ENCODE assay signal across 7 cellular contexts in the genomic region with DNA sequence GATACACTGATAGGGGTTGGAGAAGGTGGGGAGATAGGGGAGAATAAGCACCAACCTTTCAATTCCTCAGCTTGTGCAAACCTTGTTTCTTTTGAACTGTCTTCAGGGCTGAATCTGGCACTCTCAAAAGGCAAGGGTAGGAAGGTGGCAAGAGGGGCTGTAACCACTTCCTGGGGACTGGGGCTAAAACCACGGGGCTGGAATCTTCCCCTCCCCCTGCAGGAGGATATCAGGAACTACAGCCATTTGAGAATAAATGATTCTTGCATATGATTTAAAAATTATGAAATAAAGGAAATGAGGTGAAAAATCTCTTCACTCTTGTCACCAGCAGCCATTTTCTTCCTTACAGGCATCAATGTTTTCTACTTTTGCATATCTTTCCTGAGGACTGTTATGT. TPM values are rescaled to one million over a fixed set of nuclear protein-coding genes. Genes with fewer than 3 reads are reported as not detected.
DNase-seq lines count a peak whose midpoint lies in the region; ATAC-seq and TF ChIP-seq lines count a peak whose summit lies in the region.

No MANE protein-coding gene starts in this region.

- TF ChIP-seq CTCF in DOHH2 (IDR thresholded peaks at IDR 0.05; ENCODE audit: low read depth, low read length, poor library complexity, severe bottlenecking) = peak; percentile 76
- peak; percentile 94 for TF ChIP-seq CTCF in KMS-11 (conservative IDR thresholded peaks at IDR 0.05; ENCODE audit: low read depth, low read length)

- no peak overlapping the region for H3K27ac ChIP-seq in DOHH2 (ENCODE audit: low read depth, low read length)
- no peak overlapping the region for H3K27ac ChIP-seq in KMS-11

- peak overlapping the region; percentile 37; the same call in 1 of the 2 replicates for H2AFZ ChIP-seq in KMS-11 (ENCODE audit: low read depth)

- H3K79me2 ChIP-seq in DOHH2 (ENCODE audit: control insufficient read depth, low read length) (no peaks in the 10 kb centered on the region), KMS-11 (ENCODE audit: insufficient read depth, low read depth) (no peaks in the 10 kb centered on the region)

- H3K9ac ChIP-seq in KMS-11 = no peak overlapping the region

- no peaks in the 10 kb centered on the region for H3K9me2 ChIP-seq in DOHH2 (replicated peaks; ENCODE audit: control insufficient read depth, low read length)

- no peaks in the 10 kb centered on the region for H3K36me3 Mint-ChIP-seq in activated T-helper 1 cell treated with anti-CD3 and anti-CD28 coated beads, Interleukin-12 subunit alpha, Interleukin-12 subunit beta, Interleukin-2, Interleukin-4 antibody, amounts not matched to agents 30 ng/mL and 10 ng/mL and 1 ng/mL, durations not matched to agents 14 hours and 24 hours and 36 hours (ENCODE audit: low read depth)

- H3K36me3 ChIP-seq in DOHH2 (ENCODE audit: control insufficient read depth, low read length) (no peaks in the 10 kb centered on the region), KMS-11 (ENCODE audit: insufficient read depth) (no peaks in the 10 kb centered on the region)

- peaks cover 13% of the 10 kb centered on the region for H3K4me1 Mint-ChIP-seq in activated T-helper 1 cell treated with anti-CD3 and anti-CD28 coated beads, Interleukin-12 subunit alpha, Interleukin-12 subunit beta, Interleukin-2, Interleukin-4 antibody, amounts not matched to agents 30 ng/mL and 10 ng/mL and 1 ng/mL, durations not matched to agents 14 hours and 24 hours and 36 hours (ENCODE audit: low read depth)

- DNase-seq in activated T-helper 1 cell treated with anti-CD3 and anti-CD28 coated beads, Interleukin-12 subunit alpha, Interleukin-12 subunit beta, Interleukin-2, Interleukin-4 antibody, amounts not matched to agents 30 ng/mL and 10 ng/mL and 1 ng/mL, durations not matched to agents 14 hours and 24 hours and 36 hours (ENCODE audit: low spot score) = peak; percentile 10
- peak; percentile 13 for DNase-seq in kidney glomerular epithelial cell (lab: John Stamatoyannopoulos, UW)
- no peak for DNase-seq in posterior vena cava (ENCODE audit: low spot score)

- H4K20me1 ChIP-seq in DOHH2 (ENCODE audit: control insufficient read depth, insufficient read depth, low read depth, low read length) = no peaks in the 10 kb centered on the region
- no peaks in the 10 kb centered on the region for H4K20me1 ChIP-seq in KMS-11 (ENCODE audit: insufficient read depth)

- H3K4me2 ChIP-seq in DOHH2 (ENCODE audit: low read length) (no peak overlapping the region), KMS-11 (no peak overlapping the region)

- no peaks in the 10 kb centered on the region for H3K9me3 ChIP-seq in DOHH2 (ENCODE audit: control insufficient read depth, insufficient read depth, low read length)

- intact Hi-C loops in activated T-helper 1 cell treated with anti-CD3 and anti-CD28 coated beads, Interleukin-12 subunit alpha, Interleukin-12 subunit beta, Interleukin-2, Interleukin-4 antibody, amounts not matched to agents 30 ng/mL and 10 ng/mL and 1 ng/mL, durations not matched to agents 14 hours and 24 hours and 36 hours (cut with micrococcal nuclease) = loop anchor here (1.0 to 2.0 kb wide), 3 partner anchors 54 to 126 kb away; no protein-coding TSS in a partner anchor
- intact Hi-C loops in posterior vena cava (cut with DNase I) = loop anchor here in 1 of 2 donors (10.0 kb wide), 1 partner anchor 170 kb away; no protein-coding TSS in a partner anchor

- H3K27me3 ChIP-seq in DOHH2 (ENCODE audit: control insufficient read depth, low read length) (peaks cover 23% of the 10 kb centered on the region), KMS-11 (ENCODE audit: insufficient read depth, low read depth) (no peaks in the 10 kb centered on the region)

- H3K27ac Mint-ChIP-seq in activated T-helper 1 cell treated with anti-CD3 and anti-CD28 coated beads, Interleukin-12 subunit alpha, Interleukin-12 subunit beta, Interleukin-2, Interleukin-4 antibody, amounts not matched to agents 30 ng/mL and 10 ng/mL and 1 ng/mL, durations not matched to agents 14 hours and 24 hours and 36 hours = no peak overlapping the region

- ATAC-seq in HG03045 (IDR thresholded peaks at IDR 0.05; ENCODE audit: unreplicated experiment) (no peak), HG03135 (IDR thresholded peaks at IDR 0.05; ENCODE audit: unreplicated experiment) (no peak)

- H3K4me3 Mint-ChIP-seq in activated T-helper 1 cell treated with anti-CD3 and anti-CD28 coated beads, Interleukin-12 subunit alpha, Interleukin-12 subunit beta, Interleukin-2, Interleukin-4 antibody, amounts not matched to agents 30 ng/mL and 10 ng/mL and 1 ng/mL, durations not matched to agents 14 hours and 24 hours and 36 hours = no peak overlapping the region

- H3K4me3 ChIP-seq in DOHH2 (ENCODE audit: low read length) = no peak overlapping the region
- H3K4me3 ChIP-seq in KMS-11 (IDR thresholded peaks at IDR 0.05; ENCODE audit: insufficient read depth, low read depth, low read length) = no peak overlapping the region

- H3K9me3 Mint-ChIP-seq in activated T-helper 1 cell treated with anti-CD3 and anti-CD28 coated beads, Interleukin-12 subunit alpha, Interleukin-12 subunit beta, Interleukin-2, Interleukin-4 antibody, amounts not matched to agents 30 ng/mL and 10 ng/mL and 1 ng/mL, durations not matched to agents 14 hours and 24 hours and 36 hours = peaks cover 5% of the 10 kb centered on the region

- H3F3A ChIP-seq in DOHH2 (ENCODE audit: control insufficient read depth, insufficient read depth) = no peaks in the 10 kb centered on the region

- H3K4me1 ChIP-seq in DOHH2 (ENCODE audit: control insufficient read depth, low read length) (peaks cover 4% of the 10 kb centered on the region), KMS-11 (ENCODE audit: low read depth, poor library complexity, severe bottlenecking) (peaks cover 18% of the 10 kb centered on the region)

- H3K27me3 Mint-ChIP-seq in activated T-helper 1 cell treated with anti-CD3 and anti-CD28 coated beads, Interleukin-12 subunit alpha, Interleukin-12 subunit beta, Interleukin-2, Interleukin-4 antibody, amounts not matched to agents 30 ng/mL and 10 ng/mL and 1 ng/mL, durations not matched to agents 14 hours and 24 hours and 36 hours (ENCODE audit: insufficient read depth) = peaks cover 15% of the 10 kb centered on the region

RNA-seq across cellular contexts. Expression of a gene that starts 50.8 kb away (rescaled TPM):
- total RNA-seq in activated T-helper 1 cell treated with anti-CD3 and anti-CD28 coated beads, Interleukin-12 subunit alpha, Interleukin-12 subunit beta, Interleukin-2, Interleukin-4 antibody, amounts not matched to agents 30 ng/mL and 10 ng/mL and 1 ng/mL, durations not matched to agents 14 hours and 24 hours and 36 hours = 0.29 and 0.47 TPM in 2 replicates
- total RNA-seq in posterior vena cava = 10 to 100 TPM; 16.6 to 17.5 TPM

Comparison
In these comparisons a context has a peak if more than half of its experiments do, and no peak if none do; other contexts are left out.
1. RNA of a gene that starts 50.8 kb away (total RNA-seq): 16.6 to 17.5 TPM in posterior vena cava; 0.29 to 0.47 TPM in activated T-helper 1 cell treated with anti-CD3 and anti-CD28 coated beads, Interleukin-12 subunit alpha, Interleukin-12 subunit beta, Interleukin-2, Interleukin-4 antibody, amounts not matched to agents 30 ng/mL and 10 ng/mL and 1 ng/mL, durations not matched to agents 14 hours and 24 hours and 36 hours; every median in the first group is over 10 times any median in the second.